Comparison of ENCODE assay signal across 21 cellular contexts in genomic region chr17:4511199-4511932, GRCh38. TPM values are rescaled to one million over a fixed set of nuclear protein-coding genes. Genes with fewer than 3 reads are reported as not detected.
DNase-seq lines count a peak whose midpoint lies in the region; ATAC-seq and TF ChIP-seq lines count a peak whose summit lies in the region.
"Had no signal": no experiment of that assay in that cellular context is flagged by ENCODE, and none has a peak within 500 bp of the region (broad histone marks: within the 10 kb centered on the region; RNA-seq: fewer than 3 reads in every experiment).

No MANE protein-coding gene starts in this region.

- DNase-seq in GDM1 (lab: John Stamatoyannopoulos, UW) = peak; percentile 23
- DNase-seq in PC-9 = no peak
- peak; percentile 68 for DNase-seq in islet precursor cell
- DNase-seq in gastrocnemius medialis = no peak
- DNase-seq in Kasumi-1 (lab: John Stamatoyannopoulos, UW) = no peak
- DNase-seq in OCI-M2 (lab: John Stamatoyannopoulos, UW; ENCODE audit: unreplicated experiment) = no peak
- no peak for DNase-seq in GM13977 (ENCODE audit: low spot score)
- DNase-seq in GM03348 (ENCODE audit: low spot score) = no peak
- DNase-seq: activated effector memory CD4-positive, alpha-beta T cell treated with anti-CD3 and anti-CD28 coated beads, Interleukin-2, amount 50 U/mL, for 16 hours; Calu3; endodermal cell; KG1; kidney glomerular epithelial cell; NCI-H1105; NCI-H2107; Peyer's patch; stimulated activated CD4-positive, alpha-beta T cell treated with anti-CD3 and anti-CD28 coated beads, Interleukin-2, amount 100 ng/mL, for 24 hours had no signal

- BruUV-seq in PC-9 (replicated peaks; lab: Mats Ljungman, UMichigan) = no TSS peak

- H3K4me1 ChIP-seq in PC-9 (replicated peaks; ENCODE audit: insufficient read depth) (peaks cover 66% of the 10 kb centered on the region), gastrocnemius medialis (peaks cover 13 to 24% of the 10 kb centered on the region in 2 donors)

- H3F3A ChIP-seq in PC-9 (ENCODE audit: insufficient read depth, low read depth) = peaks cover 74% of the 10 kb centered on the region

- H3K4me3 ChIP-seq in PC-9 (no peak overlapping the region), gastrocnemius medialis (no peak overlapping the region)
- H3K4me3 ChIP-seq: Peyer's patch had no signal

- POLR2A ChIA-PET in PC-9 (lab: Charles Lee; ENCODE audit: unreplicated experiment) = interaction anchor here (0.6 kb wide), 1 partner anchor 104 kb away, joined by 8 read pairs; no protein-coding TSS in a partner anchor

- H4K20me1 ChIP-seq in PC-9 (ENCODE audit: insufficient read depth) = no peaks in the 10 kb centered on the region; the same call in none of the 2 replicates

- ATAC-seq in gastrocnemius medialis = no peak
- ATAC-seq: sciatic nerve, SK-N-SH treated with all-trans-retinoic acid at 6 μM for 48 hours had no signal

- H3K9me2 ChIP-seq in PC-9 (ENCODE audit: insufficient read depth) = no peaks in the 10 kb centered on the region

- H3K27me3 ChIP-seq in PC-9 (ENCODE audit: insufficient read depth, low read depth) = no peaks in the 10 kb centered on the region
- H3K27me3 ChIP-seq in gastrocnemius medialis = no peaks in the 10 kb centered on the region
- H3K27me3 ChIP-seq: Peyer's patch had no signal

- peak overlapping the region; percentile 96 for H3K4me2 ChIP-seq in PC-9

- H2AFZ ChIP-seq in PC-9 = no peak overlapping the region

- TF ChIP-seq CTCF in PC-9 (conservative IDR thresholded peaks at IDR 0.05) (no peak), gastrocnemius medialis (IDR thresholded peaks at IDR 0.05 in 4 of 5, conservative IDR thresholded peaks at IDR 0.05 in 1 of 5) (no peak), GM13977 (IDR thresholded peaks at IDR 0.05; ENCODE audit: extremely low read depth, insufficient read depth, missing control alignments) (no peak)

- in situ Hi-C loops in gastrocnemius medialis (cut with MboI; ENCODE audit: low sequenced_read_pairs in 4 of 4) (no loop called here), GM13977 (cut with MboI; ENCODE audit: low pct_unique_long_range_greater_than_20kb, low sequenced_read_pairs, unreplicated experiment) (no loop called here)

- intact Hi-C loops in PC-9 (cut with micrococcal nuclease; ENCODE audit: unreplicated experiment) = no loop called here
- intact Hi-C loops in gastrocnemius medialis (cut with DNase I; ENCODE audit: low total_unique reads) = no loop called here

- no peak for TF ChIP-seq POLR2A in gastrocnemius medialis (IDR thresholded peaks at IDR 0.05)

- CTCF ChIA-PET in PC-9 (lab: Charles Lee) = no interaction called here

- H3K9me3 ChIP-seq in PC-9 (ENCODE audit: insufficient read depth, low read depth) = no peaks in the 10 kb centered on the region
- no peaks in the 10 kb centered on the region for H3K9me3 ChIP-seq in gastrocnemius medialis
- H3K9me3 ChIP-seq: Peyer's patch had no signal

- H3K27ac ChIP-seq in PC-9 (peak overlapping the region; percentile 100), gastrocnemius medialis (peak overlapping the region in 3 of 4 donors; percentile 57 to 68 (median 61))

- H3K36me3 ChIP-seq in PC-9 (ENCODE audit: low read depth) (peaks cover 10% of the 10 kb centered on the region; the same call in 1 of the 2 replicates), gastrocnemius medialis (no peaks in the 10 kb centered on the region)
- H3K36me3 ChIP-seq: Peyer's patch had no signal

- peaks cover 87% of the 10 kb centered on the region for H3K79me2 ChIP-seq in PC-9 (ENCODE audit: low read depth)

RNA-seq across cellular contexts. Expression of gene SPNS2, which starts 12.7 kb away (rescaled TPM):
- 25.7 and 33.8 TPM in 2 replicates for total RNA-seq in PC-9 (2021)
- 1 to 10 TPM; 2.7 to 6.2 (median 4.2) TPM for total RNA-seq in gastrocnemius medialis

RNA-seq across cellular contexts. Expression of gene MYBBP1A, which starts 43.8 kb away (rescaled TPM):
- 76.3 and 89.1 TPM in 2 replicates for total RNA-seq in PC-9 (2021)
- total RNA-seq in gastrocnemius medialis = 10 to 100 TPM; 42.5 to 60.2 (median 48.9) TPM

RNA-seq across cellular contexts. Expression of gene GGT6, which starts 49.0 kb away (rescaled TPM):
- total RNA-seq in PC-9 (2021) = 3.7 and 7.5 TPM in 2 replicates
- under 1 TPM in 1 of 4 donors, not detected in 3; 0.63 TPM for total RNA-seq in gastrocnemius medialis
- total RNA-seq: endodermal cell, osteoblast, sciatic nerve, subcutaneous adipose tissue had no signal

Comparison
In these comparisons a context has a peak if more than half of its experiments do, and no peak if none do; other contexts are left out.
1. DNase-seq: peak in GDM1 (single experiment) and islet precursor cell (single experiment); none in PC-9 (0 of 2), gastrocnemius medialis (0 of 2), Kasumi-1 (0 of 2), OCI-M2 (single experiment), GM13977 (single experiment) and GM03348 (single experiment).